Comparison of ENCODE assay signal across 18 cellular contexts in the genomic region with DNA sequence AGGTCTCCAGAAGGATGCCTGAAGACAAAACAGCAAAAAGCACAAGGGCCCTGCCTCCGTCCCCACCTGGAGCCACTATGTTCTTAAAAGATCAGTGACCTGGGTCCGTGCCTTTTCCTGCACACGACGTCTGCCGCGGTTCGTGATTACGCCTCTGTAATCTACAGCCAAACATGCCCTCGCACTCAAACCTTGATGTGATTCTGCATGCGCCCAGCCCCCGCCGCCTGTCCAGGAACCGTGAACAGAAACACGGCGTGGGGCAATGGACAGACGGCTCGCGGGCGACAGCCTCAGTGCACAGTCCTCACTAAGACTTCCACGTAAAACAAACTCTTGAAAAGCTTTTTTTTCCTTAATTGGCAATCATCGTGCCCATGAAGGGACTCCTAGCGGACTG. TPM values are rescaled to one million over a fixed set of nuclear protein-coding genes. Genes with fewer than 3 reads are reported as not detected.
A peak's percentile ranks its signal among the peaks of the same experiment; 100 is the strongest.
DNase-seq lines count a peak whose midpoint lies in the region; ATAC-seq and TF ChIP-seq lines count a peak whose summit lies in the region.
"Had no signal": no experiment of that assay in that cellular context is flagged by ENCODE, and none has a peak within 500 bp of the region (broad histone marks: within the 10 kb centered on the region; RNA-seq: fewer than 3 reads in every experiment).

No MANE protein-coding gene starts in this region.

- no peaks in the 10 kb centered on the region for H3K9me3 ChIP-seq in right cardiac atrium (ENCODE audit: control insufficient read depth, low read length)
- peaks cover 0 to 31% (median 20%) of the 10 kb centered on the region in 8 donors for H3K9me3 ChIP-seq in spleen

- H3K27me3 Mint-ChIP-seq in IgD-negative memory B cell, result no peaks in the 10 kb centered on the region
- no peaks in the 10 kb centered on the region for H3K27me3 Mint-ChIP-seq in effector memory CD8-positive, alpha-beta T cell
- H3K27me3 Mint-ChIP-seq: B cell had no signal

- peak in 2 of 3 donors; percentile 20 to 21 for DNase-seq in right cardiac atrium
- DNase-seq in left cardiac atrium, result no peak
- DNase-seq in effector memory CD8-positive, alpha-beta T cell, result no peak
- peak; percentile 44 for DNase-seq in spleen
- DNase-seq in stimulated activated naive CD4-positive, alpha-beta T cell (lab: John Stamatoyannopoulos, UW), result no peak
- no peak for DNase-seq in C1 segment of cervical spinal cord (lab: John Stamatoyannopoulos, UW)
- DNase-seq: IMR-90, MM.1S, NCI-H1694, NCI-H2029 treated with DMSO at 0.1 percent for 48 hours, NCI-H446 treated with DMSO at 0.1 percent for 48 hours, RPMI8226, SHP77 treated with DMSO at 0.1 percent for 48 hours had no signal

- no peak for TF ChIP-seq POLR2A in spleen (IDR thresholded peaks at IDR 0.05)

- H3K4me3 ChIP-seq in right cardiac atrium (ENCODE audit: low read length), result no peak overlapping the region
- no peak overlapping the region for H3K4me3 ChIP-seq in spleen

- peaks cover 0 to 6% (median 2%) of the 10 kb centered on the region in 3 donors for H3K4me1 Mint-ChIP-seq in IgD-negative memory B cell
- peaks cover 9 to 17% of the 10 kb centered on the region in 2 donors for H3K4me1 Mint-ChIP-seq in effector memory CD8-positive, alpha-beta T cell (ENCODE audit: low read depth in 2 of 2)
- H3K4me1 Mint-ChIP-seq: B cell had no signal

- TF ChIP-seq CTCF in spleen (IDR thresholded peaks at IDR 0.05 in 8 of 11, conservative IDR thresholded peaks at IDR 0.05 in 3 of 11), result no peak

- H3K9me3 Mint-ChIP-seq in IgD-negative memory B cell, result peaks cover 3 to 9% (median 5%) of the 10 kb centered on the region in 3 donors
- peaks cover 1 to 8% of the 10 kb centered on the region in 2 donors for H3K9me3 Mint-ChIP-seq in effector memory CD8-positive, alpha-beta T cell

- no peak overlapping the region for H3K4me3 Mint-ChIP-seq in IgD-negative memory B cell
- no peak overlapping the region for H3K4me3 Mint-ChIP-seq in effector memory CD8-positive, alpha-beta T cell
- H3K4me3 Mint-ChIP-seq: B cell had no signal

- H3K27ac Mint-ChIP-seq in IgD-negative memory B cell, result peak overlapping the region in 2 of 3 donors; percentile 25 to 48
- H3K27ac Mint-ChIP-seq in effector memory CD8-positive, alpha-beta T cell, result peak overlapping the region; percentile 16 to 85
- H3K27ac Mint-ChIP-seq: B cell had no signal

- peaks cover 6% of the 10 kb centered on the region for H3K36me3 Mint-ChIP-seq in IgD-negative memory B cell
- peaks cover 59% of the 10 kb centered on the region for H3K36me3 Mint-ChIP-seq in effector memory CD8-positive, alpha-beta T cell (ENCODE audit: insufficient read depth)

- ATAC-seq in right cardiac atrium, result no peak
- ATAC-seq in left cardiac atrium, result no peak
- no peak for ATAC-seq in effector memory CD8-positive, alpha-beta T cell (replicated peaks)
- ATAC-seq: HCT116 had no signal

- intact Hi-C loops in right cardiac atrium (cut with DNase I), result no loop called here
- intact Hi-C loops in left cardiac atrium (cut with DNase I), result no loop called here
- intact Hi-C loops in spleen (cut with DNase I; ENCODE audit: low total_unique reads), result no loop called here

- H3K27me3 ChIP-seq in right cardiac atrium (ENCODE audit: control insufficient read depth, insufficient read depth) (no peaks in the 10 kb centered on the region), spleen (replicated peaks in 1 of 7) (no peaks in the 10 kb centered on the region)

- H3K27ac ChIP-seq in right cardiac atrium (ENCODE audit: low read length) (no peak overlapping the region), spleen (no peak overlapping the region)
- H3K27ac ChIP-seq: KMS-11 had no signal

- 93% methylated on average over 22 of the region's 22 CpGs for WGBS in right cardiac atrium
- WGBS in spleen, 5 donors, result 94 to 97% (median 95%) methylated on average over 22 of the region's 22 CpGs

- no peaks in the 10 kb centered on the region for H3K4me1 ChIP-seq in right cardiac atrium (ENCODE audit: control insufficient read depth, insufficient read depth, low read length)
- H3K4me1 ChIP-seq in spleen, result no peaks in the 10 kb centered on the region

- peaks cover 0 to 30% (median 0%) of the 10 kb centered on the region in 6 donors for H3K36me3 ChIP-seq in spleen

RNA-seq across cellular contexts. Expression of a gene that starts 15.5 kb away (rescaled TPM):
- under 1 TPM; 0.21 to 0.76 (median 0.38) TPM for total RNA-seq in right cardiac atrium
- polyA plus RNA-seq in right cardiac atrium, result 0.20 TPM
- total RNA-seq in left cardiac atrium, result 1 to 10 TPM in 1 of 2 donors, under 1 TPM in 1; 0.65 to 1.4 TPM
- 1.1 TPM for polyA plus RNA-seq in IgD-negative memory B cell
- total RNA-seq in spleen, result 1 to 10 TPM in 5 of 7 donors, under 1 TPM in 2; 0.83 to 4.2 (median 2.6) TPM
- under 1 TPM; 0.09 to 0.70 (median 0.13) TPM for polyA plus RNA-seq in spleen
- total RNA-seq: H4 had no signal

Comparison
In these comparisons a context has a peak if more than half of its experiments do, and no peak if none do; other contexts are left out.
1. DNase-seq: peak in right cardiac atrium (2 of 3) and spleen (single experiment); none in left cardiac atrium (single experiment), effector memory CD8-positive, alpha-beta T cell (0 of 3), stimulated activated naive CD4-positive, alpha-beta T cell (0 of 6) and C1 segment of cervical spinal cord (0 of 14).